ENCODE assay signal across 1 cellular context in the genomic region with DNA sequence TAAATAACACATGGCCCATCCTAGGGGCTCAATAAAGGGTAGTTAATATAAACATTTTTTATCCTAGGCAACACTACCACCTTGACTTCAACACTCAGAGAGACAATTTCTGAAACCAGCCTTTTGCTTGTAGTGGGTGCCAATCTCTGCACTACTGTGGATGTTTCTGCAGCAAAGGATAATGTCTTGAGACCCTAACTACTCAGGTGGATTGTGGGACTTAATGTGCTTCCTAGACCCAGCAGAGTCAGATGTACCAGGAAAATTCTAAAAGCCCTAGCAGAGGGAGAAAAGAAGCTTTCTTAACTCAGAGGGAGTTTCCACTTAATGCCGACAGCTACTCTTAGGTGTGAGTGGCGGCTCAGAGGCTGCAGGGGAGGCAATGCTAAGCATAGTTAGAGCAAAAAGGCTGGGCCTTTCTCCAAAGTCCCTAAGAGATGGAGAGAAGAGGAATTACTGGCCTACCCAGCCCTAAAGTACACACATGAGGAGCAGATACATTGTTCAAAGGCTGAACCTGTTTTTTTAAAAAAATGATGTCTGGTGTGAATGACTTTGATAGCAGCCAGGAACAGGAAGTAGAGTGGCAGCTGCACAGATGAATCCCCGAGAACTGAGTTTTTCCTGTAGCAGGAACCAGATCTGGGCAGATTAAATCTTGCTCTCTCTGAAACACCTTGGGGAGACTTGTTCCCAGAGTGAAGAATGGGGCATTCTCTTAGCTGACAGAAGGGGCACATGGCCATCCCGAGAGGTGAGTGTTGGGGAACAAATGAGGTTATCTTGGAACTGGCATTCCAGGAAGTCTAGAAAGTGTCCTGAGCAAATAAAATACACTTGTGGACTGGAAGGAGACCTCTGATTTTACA.
TF ChIP-seq lines count a peak whose summit lies in the region.

No MANE protein-coding gene starts in this region.

TF ChIP-seq in HepG2, 621 proteins besides CTCF, POLR2A, EP300 and RAD21 (continued from another document and continues in another):
- no peak for TF ChIP-seq ZNF318 (CRISPR knock-in tag; IDR thresholded peaks at IDR 0.05)
- TF ChIP-seq ZNF235 (CRISPR knock-in tag; IDR thresholded peaks at IDR 0.05; ENCODE audit: borderline replicate concordance) = no peak
- peak; percentile 43; the same call in 1 of the 2 replicates for TF ChIP-seq ERF (CRISPR knock-in tag; IDR thresholded peaks at IDR 0.05)
- TF ChIP-seq ZNF720 (CRISPR knock-in tag; IDR thresholded peaks at IDR 0.05) = no peak
- no peak for TF ChIP-seq ZNF124 (CRISPR knock-in tag; IDR thresholded peaks at IDR 0.05)
- peak; percentile 44; the same call in 1 of the 2 replicates for TF ChIP-seq HOXA3 (CRISPR knock-in tag; IDR thresholded peaks at IDR 0.05)
- no peak for TF ChIP-seq NR2C2 (CRISPR knock-in tag; IDR thresholded peaks at IDR 0.05; ENCODE audit: borderline replicate concordance)
- no peak for TF ChIP-seq ZBTB43 (CRISPR knock-in tag; conservative IDR thresholded peaks at IDR 0.05)
- no peak for TF ChIP-seq KLF11 (CRISPR knock-in tag; IDR thresholded peaks at IDR 0.05)
- no peak for TF ChIP-seq ZNF746 (CRISPR knock-in tag; IDR thresholded peaks at IDR 0.05)
- TF ChIP-seq ZNF326 (CRISPR knock-in tag; IDR thresholded peaks at IDR 0.05; ENCODE audit: borderline replicate concordance) = no peak
- no peak for TF ChIP-seq ADNP (CRISPR knock-in tag; IDR thresholded peaks at IDR 0.05)
- TF ChIP-seq ZNF160 (CRISPR knock-in tag; IDR thresholded peaks at IDR 0.05) = no peak
- TF ChIP-seq, protein P1, sequence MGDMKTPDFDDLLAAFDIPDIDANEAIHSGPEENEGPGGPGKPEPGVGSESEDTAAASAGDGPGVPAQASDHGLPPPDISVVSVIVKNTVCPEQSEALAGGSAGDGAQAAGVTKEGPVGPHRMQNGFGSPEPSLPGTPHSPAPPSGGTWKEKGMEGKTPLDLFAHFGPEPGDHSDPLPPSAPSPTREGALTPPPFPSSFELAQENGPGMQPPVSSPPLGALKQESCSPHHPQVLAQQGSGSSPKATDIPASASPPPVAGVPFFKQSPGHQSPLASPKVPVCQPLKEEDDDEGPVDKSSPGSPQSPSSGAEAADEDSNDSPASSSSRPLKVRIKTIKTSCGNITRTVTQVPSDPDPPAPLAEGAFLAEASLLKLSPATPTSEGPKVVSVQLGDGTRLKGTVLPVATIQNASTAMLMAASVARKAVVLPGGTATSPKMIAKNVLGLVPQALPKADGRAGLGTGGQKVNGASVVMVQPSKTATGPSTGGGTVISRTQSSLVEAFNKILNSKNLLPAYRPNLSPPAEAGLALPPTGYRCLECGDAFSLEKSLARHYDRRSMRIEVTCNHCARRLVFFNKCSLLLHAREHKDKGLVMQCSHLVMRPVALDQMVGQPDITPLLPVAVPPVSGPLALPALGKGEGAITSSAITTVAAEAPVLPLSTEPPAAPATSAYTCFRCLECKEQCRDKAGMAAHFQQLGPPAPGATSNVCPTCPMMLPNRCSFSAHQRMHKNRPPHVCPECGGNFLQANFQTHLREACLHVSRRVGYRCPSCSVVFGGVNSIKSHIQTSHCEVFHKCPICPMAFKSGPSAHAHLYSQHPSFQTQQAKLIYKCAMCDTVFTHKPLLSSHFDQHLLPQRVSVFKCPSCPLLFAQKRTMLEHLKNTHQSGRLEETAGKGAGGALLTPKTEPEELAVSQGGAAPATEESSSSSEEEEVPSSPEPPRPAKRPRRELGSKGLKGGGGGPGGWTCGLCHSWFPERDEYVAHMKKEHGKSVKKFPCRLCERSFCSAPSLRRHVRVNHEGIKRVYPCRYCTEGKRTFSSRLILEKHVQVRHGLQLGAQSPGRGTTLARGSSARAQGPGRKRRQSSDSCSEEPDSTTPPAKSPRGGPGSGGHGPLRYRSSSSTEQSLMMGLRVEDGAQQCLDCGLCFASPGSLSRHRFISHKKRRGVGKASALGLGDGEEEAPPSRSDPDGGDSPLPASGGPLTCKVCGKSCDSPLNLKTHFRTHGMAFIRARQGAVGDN (CRISPR knock-in tag; IDR thresholded peaks at IDR 0.05) = no peak
- TF ChIP-seq SP4 (CRISPR knock-in tag; IDR thresholded peaks at IDR 0.05) = 0 out of 2 replicates have a peak, but pooled peaks have one; percentile 35
- 0 out of 2 replicates have a peak, but pooled peaks have one; percentile 52 for TF ChIP-seq RFXAP (CRISPR knock-in tag; IDR thresholded peaks at IDR 0.05; ENCODE audit: borderline replicate concordance)
- TF ChIP-seq, protein P2, sequence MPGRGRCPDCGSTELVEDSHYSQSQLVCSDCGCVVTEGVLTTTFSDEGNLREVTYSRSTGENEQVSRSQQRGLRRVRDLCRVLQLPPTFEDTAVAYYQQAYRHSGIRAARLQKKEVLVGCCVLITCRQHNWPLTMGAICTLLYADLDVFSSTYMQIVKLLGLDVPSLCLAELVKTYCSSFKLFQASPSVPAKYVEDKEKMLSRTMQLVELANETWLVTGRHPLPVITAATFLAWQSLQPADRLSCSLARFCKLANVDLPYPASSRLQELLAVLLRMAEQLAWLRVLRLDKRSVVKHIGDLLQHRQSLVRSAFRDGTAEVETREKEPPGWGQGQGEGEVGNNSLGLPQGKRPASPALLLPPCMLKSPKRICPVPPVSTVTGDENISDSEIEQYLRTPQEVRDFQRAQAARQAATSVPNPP (CRISPR knock-in tag; IDR thresholded peaks at IDR 0.05) = no peak
- no peak for TF ChIP-seq NFKB2 (CRISPR knock-in tag; IDR thresholded peaks at IDR 0.05; ENCODE audit: borderline replicate concordance)
- TF ChIP-seq MAFF (IDR thresholded peaks at IDR 0.05; ENCODE audit: low read depth, low read length) = no peak
- TF ChIP-seq KAT2B (IDR thresholded peaks at IDR 0.05; ENCODE audit: borderline replicate concordance, low read depth, low read length) = no peak
- no peak for TF ChIP-seq SRSF4 (IDR thresholded peaks at IDR 0.05; ENCODE audit: low read depth, low read length, poor library complexity, severe bottlenecking)
- TF ChIP-seq, protein P3, sequence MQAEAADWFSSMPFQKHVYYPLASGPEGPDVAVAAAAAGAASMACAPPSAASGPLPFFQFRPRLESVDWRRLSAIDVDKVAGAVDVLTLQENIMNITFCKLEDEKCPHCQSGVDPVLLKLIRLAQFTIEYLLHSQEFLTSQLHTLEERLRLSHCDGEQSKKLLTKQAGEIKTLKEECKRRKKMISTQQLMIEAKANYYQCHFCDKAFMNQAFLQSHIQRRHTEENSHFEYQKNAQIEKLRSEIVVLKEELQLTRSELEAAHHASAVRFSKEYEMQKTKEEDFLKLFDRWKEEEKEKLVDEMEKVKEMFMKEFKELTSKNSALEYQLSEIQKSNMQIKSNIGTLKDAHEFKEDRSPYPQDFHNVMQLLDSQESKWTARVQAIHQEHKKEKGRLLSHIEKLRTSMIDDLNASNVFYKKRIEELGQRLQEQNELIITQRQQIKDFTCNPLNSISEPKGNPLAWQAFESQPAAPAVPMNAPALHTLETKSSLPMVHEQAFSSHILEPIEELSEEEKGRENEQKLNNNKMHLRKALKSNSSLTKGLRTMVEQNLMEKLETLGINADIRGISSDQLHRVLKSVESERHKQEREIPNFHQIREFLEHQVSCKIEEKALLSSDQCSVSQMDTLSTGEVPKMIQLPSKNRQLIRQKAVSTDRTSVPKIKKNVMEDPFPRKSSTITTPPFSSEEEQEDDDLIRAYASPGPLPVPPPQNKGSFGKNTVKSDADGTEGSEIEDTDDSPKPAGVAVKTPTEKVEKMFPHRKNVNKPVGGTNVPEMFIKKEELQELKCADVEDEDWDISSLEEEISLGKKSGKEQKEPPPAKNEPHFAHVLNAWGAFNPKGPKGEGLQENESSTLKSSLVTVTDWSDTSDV (CRISPR knock-in tag; IDR thresholded peaks at IDR 0.05) = no peak
- TF ChIP-seq RBM22 (optimal IDR thresholded peaks at IDR 0.05; ENCODE audit: low read length) = peak; percentile 41
- no peak for TF ChIP-seq ZNF550 (CRISPR knock-in tag; IDR thresholded peaks at IDR 0.05; ENCODE audit: borderline replicate concordance)
- no peak for TF ChIP-seq RBM39 (IDR thresholded peaks at IDR 0.05; ENCODE audit: low read depth, low read length, poor library complexity, severe bottlenecking)
- TF ChIP-seq FOXA1 (IDR thresholded peaks at IDR 0.05) = no peak
- TF ChIP-seq FOXA1 (CRISPR knock-in tag; IDR thresholded peaks at IDR 0.05) = peak; percentile 82
- no peak for TF ChIP-seq GPBP1L1 (CRISPR knock-in tag; IDR thresholded peaks at IDR 0.05)
- TF ChIP-seq ZFP36 (IDR thresholded peaks at IDR 0.05; ENCODE audit: borderline replicate concordance, low read depth, low read length, partially characterized antibody) = no peak
- no peak for TF ChIP-seq SAFB2 (CRISPR knock-in tag; IDR thresholded peaks at IDR 0.05; ENCODE audit: borderline replicate concordance, low read depth)
- no peak for TF ChIP-seq ARID3A (IDR thresholded peaks at IDR 0.05; ENCODE audit: low read depth, low read length)
- peak; percentile 74 for TF ChIP-seq TBX2 (CRISPR knock-in tag; IDR thresholded peaks at IDR 0.05; ENCODE audit: borderline replicate concordance)
- TF ChIP-seq NFE2 (CRISPR knock-in tag; IDR thresholded peaks at IDR 0.05) = no peak
